Comparison of ENCODE assay signal across 12 cellular contexts in the genomic region with DNA sequence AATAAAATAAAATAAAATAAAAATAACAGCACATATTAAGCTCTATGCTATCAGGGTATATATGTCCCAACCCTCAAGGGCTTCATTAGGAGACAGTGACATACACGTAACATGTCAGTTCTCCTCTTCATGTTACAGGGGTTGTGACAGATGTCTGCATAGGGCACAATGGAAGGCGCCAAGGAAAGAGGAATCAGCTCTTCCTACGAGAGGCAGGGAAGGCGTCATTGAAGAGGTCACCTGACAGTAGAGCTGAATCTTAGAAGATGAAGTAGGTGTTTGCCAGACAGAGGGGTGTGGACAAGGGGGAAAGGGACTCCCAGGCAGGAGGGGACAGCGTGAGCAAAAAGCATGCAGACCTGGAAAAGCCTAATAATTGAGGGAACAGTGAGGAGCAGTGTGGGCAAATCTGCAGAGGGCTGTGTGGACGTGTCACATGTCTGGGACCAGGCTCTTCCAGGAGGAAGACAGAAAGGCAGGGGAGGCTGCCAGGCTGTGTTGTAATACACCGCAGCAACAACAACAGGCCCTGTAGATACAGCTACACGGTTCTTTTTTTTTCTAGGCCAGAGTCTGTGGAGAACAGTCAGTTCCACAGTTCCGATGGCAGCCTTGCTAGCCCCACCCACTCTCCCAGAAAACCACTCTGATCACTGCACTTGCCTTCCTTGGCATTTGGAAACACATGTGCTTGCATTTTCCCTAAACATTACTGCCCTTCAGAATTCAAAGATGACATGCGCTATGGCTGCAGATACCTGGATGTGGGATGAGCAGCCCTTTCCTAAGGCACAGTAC. TPM values are rescaled to one million over a fixed set of nuclear protein-coding genes. Genes with fewer than 3 reads are reported as not detected.
DNase-seq lines count a peak whose midpoint lies in the region; ATAC-seq and TF ChIP-seq lines count a peak whose summit lies in the region.
"Had no signal": no experiment of that assay in that cellular context is flagged by ENCODE, and none has a peak within 500 bp of the region (broad histone marks: within the 10 kb centered on the region; RNA-seq: fewer than 3 reads in every experiment).

No MANE protein-coding gene starts in this region.

- DNase-seq in AG10803 (ENCODE audit: low read depth) (peak; percentile 80), UCSD-AML1 (lab: John Stamatoyannopoulos, UW; ENCODE audit: unreplicated experiment) (peak; percentile 33), Right ventricle myocardium inferior (ENCODE audit: missing footprints) (peak; percentile 93), osteoblast (ENCODE audit: insufficient read length, low spot score, missing footprints) (peak; percentile 79), GM10248 (ENCODE audit: extremely low spot score) (no peak)
- DNase-seq: stimulated activated CD4-positive, alpha-beta T cell treated with anti-CD3 and anti-CD28 coated beads, Interleukin-1b, Interleukin-23, amount 100 ng/mL, for 48 hours; T-helper 2 cell had no signal

- H2AFZ ChIP-seq in osteoblast (ENCODE audit: low read length): peak overlapping the region; percentile 88

- H3K4me3 ChIP-seq in AG10803 (ENCODE audit: low read length) (no peak overlapping the region), osteoblast (ENCODE audit: insufficient read depth, low read length) (no peak overlapping the region)

- ATAC-seq in Right ventricle myocardium inferior (peak; percentile 83), HG02588 (IDR thresholded peaks at IDR 0.05; ENCODE audit: unreplicated experiment) (no peak), HG03457 (IDR thresholded peaks at IDR 0.05; ENCODE audit: unreplicated experiment) (no peak), SK-N-SH treated with all-trans-retinoic acid at 6 μM for 48 hours (no peak)

- H4K20me1 ChIP-seq in osteoblast (ENCODE audit: insufficient read depth, low read length): no peaks in the 10 kb centered on the region

- H3K27ac ChIP-seq in osteoblast (ENCODE audit: low read depth, low read length): no peak overlapping the region
- H3K27ac ChIP-seq: C4-2B, KMS-11 had no signal

- no peaks in the 10 kb centered on the region for H3K36me3 ChIP-seq in osteoblast (ENCODE audit: insufficient read depth, low read length)

- POLR2A ChIA-PET in GM10248 (lab: Yijun Ruan, JAX): no interaction called here

- H3K27me3 ChIP-seq in osteoblast (ENCODE audit: insufficient read depth, low read length): no peaks in the 10 kb centered on the region

- intact Hi-C loops in Right ventricle myocardium inferior (cut with DNase I): loop anchor here (1.0 kb wide), 1 partner anchor 31 kb away; no protein-coding TSS in a partner anchor

- H3K4me1 ChIP-seq in osteoblast (ENCODE audit: insufficient read depth, low read length): peaks cover 5% of the 10 kb centered on the region

- CTCF ChIA-PET in GM10248 (lab: Yijun Ruan, JAX): interaction anchor here (1.0 kb wide), 1 partner anchor 47 kb away, joined by 3 read pairs; no protein-coding TSS in a partner anchor

- H3K4me2 ChIP-seq in osteoblast (ENCODE audit: insufficient read depth, low read length): no peak overlapping the region
- H3K4me2 ChIP-seq: KMS-11 had no signal

- H3K79me2 ChIP-seq in osteoblast (ENCODE audit: insufficient read depth, low read length): peaks cover 15% of the 10 kb centered on the region

- peaks cover 5% of the 10 kb centered on the region for H3K9me3 ChIP-seq in osteoblast (ENCODE audit: low read depth, low read length)

- no peak for TF ChIP-seq CTCF in AG10803 (conservative IDR thresholded peaks at IDR 0.05; ENCODE audit: low read length)
- TF ChIP-seq CTCF in osteoblast (IDR thresholded peaks at IDR 0.05; ENCODE audit: extremely low read depth, low read depth, low read length): no peak
- TF ChIP-seq CTCF in GM10248 (IDR thresholded peaks at IDR 0.05; ENCODE audit: control extremely low read depth, extremely low read depth, low read depth, missing control alignments): no peak

TF ChIP-seq in SK-N-SH treated with all-trans-retinoic acid at 6 μM for 48 hours, 23 proteins besides CTCF, POLR2A, EP300 and RAD21:
- no peak for TF ChIP-seq TSHZ2 (CRISPR knock-in tag; IDR thresholded peaks at IDR 0.05)
- no peak for TF ChIP-seq ZNF8 (CRISPR knock-in tag; IDR thresholded peaks at IDR 0.05)
- TF ChIP-seq CREB5 (CRISPR knock-in tag; IDR thresholded peaks at IDR 0.05; ENCODE audit: low read depth): no peak
- no peak for TF ChIP-seq ZC3H10 (CRISPR knock-in tag; IDR thresholded peaks at IDR 0.05)
- TF ChIP-seq, protein P1, sequence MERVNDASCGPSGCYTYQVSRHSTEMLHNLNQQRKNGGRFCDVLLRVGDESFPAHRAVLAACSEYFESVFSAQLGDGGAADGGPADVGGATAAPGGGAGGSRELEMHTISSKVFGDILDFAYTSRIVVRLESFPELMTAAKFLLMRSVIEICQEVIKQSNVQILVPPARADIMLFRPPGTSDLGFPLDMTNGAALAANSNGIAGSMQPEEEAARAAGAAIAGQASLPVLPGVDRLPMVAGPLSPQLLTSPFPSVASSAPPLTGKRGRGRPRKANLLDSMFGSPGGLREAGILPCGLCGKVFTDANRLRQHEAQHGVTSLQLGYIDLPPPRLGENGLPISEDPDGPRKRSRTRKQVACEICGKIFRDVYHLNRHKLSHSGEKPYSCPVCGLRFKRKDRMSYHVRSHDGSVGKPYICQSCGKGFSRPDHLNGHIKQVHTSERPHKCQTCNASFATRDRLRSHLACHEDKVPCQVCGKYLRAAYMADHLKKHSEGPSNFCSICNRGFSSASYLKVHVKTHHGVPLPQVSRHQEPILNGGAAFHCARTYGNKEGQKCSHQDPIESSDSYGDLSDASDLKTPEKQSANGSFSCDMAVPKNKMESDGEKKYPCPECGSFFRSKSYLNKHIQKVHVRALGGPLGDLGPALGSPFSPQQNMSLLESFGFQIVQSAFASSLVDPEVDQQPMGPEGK (CRISPR knock-in tag; IDR thresholded peaks at IDR 0.05; ENCODE audit: borderline replicate concordance): no peak
- no peak for TF ChIP-seq ARNTL (CRISPR knock-in tag; IDR thresholded peaks at IDR 0.05; ENCODE audit: borderline replicate concordance, low read depth)
- TF ChIP-seq TOX (CRISPR knock-in tag; IDR thresholded peaks at IDR 0.05; ENCODE audit: borderline replicate concordance): no peak
- TF ChIP-seq ZFP3 (CRISPR knock-in tag; IDR thresholded peaks at IDR 0.05): no peak
- TF ChIP-seq POU6F1 (CRISPR knock-in tag; IDR thresholded peaks at IDR 0.05; ENCODE audit: borderline replicate concordance, low read depth): no peak
- TF ChIP-seq RARB (CRISPR knock-in tag; IDR thresholded peaks at IDR 0.05): no peak
- TF ChIP-seq ZNF70 (CRISPR knock-in tag; IDR thresholded peaks at IDR 0.05): no peak
- TF ChIP-seq BACH2 (CRISPR knock-in tag; IDR thresholded peaks at IDR 0.05; ENCODE audit: borderline replicate concordance): no peak
- TF ChIP-seq CSDC2 (CRISPR knock-in tag; IDR thresholded peaks at IDR 0.05): no peak
- TF ChIP-seq ISL1 (CRISPR knock-in tag; IDR thresholded peaks at IDR 0.05): no peak

RNA-seq across cellular contexts. Expression of gene FKBP5, which starts 2.5 kb away (rescaled TPM):
- 101 TPM for total RNA-seq in Right ventricle myocardium inferior
- 5.1 and 6.2 TPM in 2 replicates for total RNA-seq in osteoblast

RNA-seq across cellular contexts. Expression of gene ARMC12, which starts 45.6 kb away (rescaled TPM):
- not detected for total RNA-seq in Right ventricle myocardium inferior
- 0.36 and 0.59 TPM in 2 replicates for total RNA-seq in osteoblast

Comparison
In these comparisons a context has a peak if more than half of its experiments do, and no peak if none do; other contexts are left out.
1. RNA of gene FKBP5, which starts 2.5 kb away (total RNA-seq): 101 TPM in Right ventricle myocardium inferior (single experiment); 5.1 to 6.2 TPM in osteoblast; every median in the first group is over 10 times any median in the second.